9 cellular contexts compared by ENCODE assay signal in the genomic region with DNA sequence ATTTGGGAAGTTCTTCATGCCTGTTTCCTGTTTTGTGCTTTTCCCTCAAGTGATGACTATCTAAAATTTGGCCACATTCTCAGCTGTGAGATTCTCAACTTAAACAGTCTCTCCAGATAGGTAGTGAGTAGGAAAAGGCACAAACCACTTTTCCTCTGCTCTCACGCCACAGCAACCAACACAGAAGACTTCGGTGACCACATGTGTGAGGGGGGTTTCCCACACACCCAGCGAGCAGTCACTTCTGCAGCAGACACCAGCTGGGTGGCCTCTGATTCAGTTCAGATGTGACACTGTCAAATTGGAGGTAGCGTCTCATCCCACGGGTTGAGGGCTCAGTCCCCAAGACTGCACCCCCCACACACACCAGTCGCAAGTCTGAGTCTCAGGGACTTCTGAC. TPM values are rescaled to one million over a fixed set of nuclear protein-coding genes. Genes with fewer than 3 reads are reported as not detected.
DNase-seq lines count a peak whose midpoint lies in the region; ATAC-seq, FAIRE-seq and TF ChIP-seq lines count a peak whose summit lies in the region.
"Had no signal": no experiment of that assay in that cellular context is flagged by ENCODE, and none has a peak within 500 bp of the region (broad histone marks: within the 10 kb centered on the region; RNA-seq: fewer than 3 reads in every experiment).

No MANE protein-coding gene starts in this region.

- ATAC-seq in HG03159 (IDR thresholded peaks at IDR 0.05; ENCODE audit: unreplicated experiment) (peak; percentile 91), pancreas (no peak)

- H3K27ac ChIP-seq in pancreas: no peak overlapping the region

- intact Hi-C loops in posterior vena cava (cut with DNase I): no loop called here
- intact Hi-C loops in pancreas (cut with DNase I): no loop called here

- H3K27me3 ChIP-seq in pancreas: no peaks in the 10 kb centered on the region

- H3K4me3 ChIP-seq in pancreas: no peak overlapping the region

- WGBS in pancreas, 2 donors: 85 to 95% methylated on average over 6 of the region's 6 CpGs

- FAIRE-seq in pancreas (lab: Jason Lieb, UNC): no peak
- FAIRE-seq in H54 (lab: Jason Lieb, UNC): no peak

- peak; percentile 18 for DNase-seq in GM19238 (ENCODE audit: insufficient read length, low spot score)
- peak; percentile 10 to 41 for DNase-seq in activated CD8-positive, alpha-beta memory T cell treated with anti-CD3 and anti-CD28 coated beads for 4 hours (ENCODE audit: low read depth in 2 of 2)
- DNase-seq in stimulated activated CD4-positive, alpha-beta T cell treated with anti-CD3 and anti-CD28 coated beads, Interleukin-4, amount 100 ng/mL, for 48 hours (ENCODE audit: low read depth in 2 of 2): peak; percentile 44 to 63
- no peak for DNase-seq in NCI-H2107 treated with DMSO at 0.1 percent for 48 hours (lab: John Stamatoyannopoulos, UW; ENCODE audit: unreplicated experiment)
- no peak for DNase-seq in posterior vena cava (ENCODE audit: low spot score)
- no peak for DNase-seq in pancreas
- no peak for DNase-seq in H54 (ENCODE audit: insufficient read length, low spot score)

- no peaks in the 10 kb centered on the region for H3K9me3 ChIP-seq in pancreas

- TF ChIP-seq POLR2A in H54 (IDR thresholded peaks at IDR 0.05; ENCODE audit: low read depth, low read length): no peak

- no peaks in the 10 kb centered on the region for H3K36me3 ChIP-seq in pancreas

- H3K4me1 ChIP-seq in pancreas: no peaks in the 10 kb centered on the region

- TF ChIP-seq CTCF in pancreas (IDR thresholded peaks at IDR 0.05): no peak

RNA-seq across cellular contexts. Expression of gene CLDN34, which starts 25.1 kb away (rescaled TPM):
- total RNA-seq in posterior vena cava (not detected), pancreas (under 1 TPM in 5 of 6 donors, not detected in 1; 0.19 to 0.32 (median 0.24) TPM)
- polyA plus RNA-seq in pancreas: under 1 TPM; 0.30 to 0.40 TPM
- total RNA-seq: fibroblast of villous mesenchyme had no signal

Comparison
In these comparisons a context has a peak if more than half of its experiments do, and no peak if none do; other contexts are left out.
1. DNase-seq: peak in GM19238 (single experiment), activated CD8-positive, alpha-beta memory T cell treated with anti-CD3 and anti-CD28 coated beads for 4 hours (2 of 2) and stimulated activated CD4-positive, alpha-beta T cell treated with anti-CD3 and anti-CD28 coated beads, Interleukin-4, amount 100 ng/mL, for 48 hours (2 of 2); none in NCI-H2107 treated with DMSO at 0.1 percent for 48 hours (single experiment), posterior vena cava (single experiment), pancreas (0 of 6) and H54 (single experiment).